Comparison of ENCODE assay signal across 2 cellular contexts in genomic region chr6:52207066-52207465, GRCh38.
TF ChIP-seq lines count a peak whose summit lies in the region.

No MANE protein-coding gene starts in this region.

TF ChIP-seq in SK-N-SH, 30 proteins besides CTCF, POLR2A, EP300 and RAD21:
- TF ChIP-seq TEAD4 (IDR thresholded peaks at IDR 0.05; ENCODE audit: borderline replicate concordance, insufficient read depth) (no peak), RCOR1 (IDR thresholded peaks at IDR 0.05; ENCODE audit: low read length) (no peak), MAX (IDR thresholded peaks at IDR 0.05; ENCODE audit: low read depth) (no peak), TAF1 (IDR thresholded peaks at IDR 0.05; ENCODE audit: borderline replicate concordance, low read depth, low read length) (no peak), SMC3 (IDR thresholded peaks at IDR 0.05; ENCODE audit: low read depth, low read length) (no peak)

TF ChIP-seq in SK-N-SH treated with all-trans-retinoic acid at 6 μM for 48 hours, 23 proteins besides CTCF, POLR2A, EP300 and RAD21:
- TF ChIP-seq BACH2 (CRISPR knock-in tag; IDR thresholded peaks at IDR 0.05; ENCODE audit: borderline replicate concordance) (no peak), OSR1 (CRISPR knock-in tag; IDR thresholded peaks at IDR 0.05) (no peak), ZNF70 (CRISPR knock-in tag; IDR thresholded peaks at IDR 0.05) (no peak), CSRNP3 (CRISPR knock-in tag; IDR thresholded peaks at IDR 0.05) (no peak), TOX (CRISPR knock-in tag; IDR thresholded peaks at IDR 0.05; ENCODE audit: borderline replicate concordance) (no peak), ZFP30 (CRISPR knock-in tag; IDR thresholded peaks at IDR 0.05) (no peak), ZC3H10 (CRISPR knock-in tag; IDR thresholded peaks at IDR 0.05) (no peak), SNAI2 (CRISPR knock-in tag; IDR thresholded peaks at IDR 0.05) (no peak), ZFP3 (CRISPR knock-in tag; IDR thresholded peaks at IDR 0.05) (no peak)
- TF ChIP-seq, protein P1, sequence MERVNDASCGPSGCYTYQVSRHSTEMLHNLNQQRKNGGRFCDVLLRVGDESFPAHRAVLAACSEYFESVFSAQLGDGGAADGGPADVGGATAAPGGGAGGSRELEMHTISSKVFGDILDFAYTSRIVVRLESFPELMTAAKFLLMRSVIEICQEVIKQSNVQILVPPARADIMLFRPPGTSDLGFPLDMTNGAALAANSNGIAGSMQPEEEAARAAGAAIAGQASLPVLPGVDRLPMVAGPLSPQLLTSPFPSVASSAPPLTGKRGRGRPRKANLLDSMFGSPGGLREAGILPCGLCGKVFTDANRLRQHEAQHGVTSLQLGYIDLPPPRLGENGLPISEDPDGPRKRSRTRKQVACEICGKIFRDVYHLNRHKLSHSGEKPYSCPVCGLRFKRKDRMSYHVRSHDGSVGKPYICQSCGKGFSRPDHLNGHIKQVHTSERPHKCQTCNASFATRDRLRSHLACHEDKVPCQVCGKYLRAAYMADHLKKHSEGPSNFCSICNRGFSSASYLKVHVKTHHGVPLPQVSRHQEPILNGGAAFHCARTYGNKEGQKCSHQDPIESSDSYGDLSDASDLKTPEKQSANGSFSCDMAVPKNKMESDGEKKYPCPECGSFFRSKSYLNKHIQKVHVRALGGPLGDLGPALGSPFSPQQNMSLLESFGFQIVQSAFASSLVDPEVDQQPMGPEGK (CRISPR knock-in tag; IDR thresholded peaks at IDR 0.05; ENCODE audit: borderline replicate concordance), result no peak
- TF ChIP-seq, protein P2, sequence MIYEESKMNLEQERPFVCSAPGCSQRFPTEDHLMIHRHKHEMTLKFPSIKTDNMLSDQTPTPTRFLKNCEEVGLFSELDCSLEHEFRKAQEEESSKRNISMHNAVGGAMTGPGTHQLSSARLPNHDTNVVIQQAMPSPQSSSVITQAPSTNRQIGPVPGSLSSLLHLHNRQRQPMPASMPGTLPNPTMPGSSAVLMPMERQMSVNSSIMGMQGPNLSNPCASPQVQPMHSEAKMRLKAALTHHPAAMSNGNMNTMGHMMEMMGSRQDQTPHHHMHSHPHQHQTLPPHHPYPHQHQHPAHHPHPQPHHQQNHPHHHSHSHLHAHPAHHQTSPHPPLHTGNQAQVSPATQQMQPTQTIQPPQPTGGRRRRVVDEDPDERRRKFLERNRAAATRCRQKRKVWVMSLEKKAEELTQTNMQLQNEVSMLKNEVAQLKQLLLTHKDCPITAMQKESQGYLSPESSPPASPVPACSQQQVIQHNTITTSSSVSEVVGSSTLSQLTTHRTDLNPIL (CRISPR knock-in tag; IDR thresholded peaks at IDR 0.05; ENCODE audit: low read depth), result no peak
- TF ChIP-seq, protein P3, sequence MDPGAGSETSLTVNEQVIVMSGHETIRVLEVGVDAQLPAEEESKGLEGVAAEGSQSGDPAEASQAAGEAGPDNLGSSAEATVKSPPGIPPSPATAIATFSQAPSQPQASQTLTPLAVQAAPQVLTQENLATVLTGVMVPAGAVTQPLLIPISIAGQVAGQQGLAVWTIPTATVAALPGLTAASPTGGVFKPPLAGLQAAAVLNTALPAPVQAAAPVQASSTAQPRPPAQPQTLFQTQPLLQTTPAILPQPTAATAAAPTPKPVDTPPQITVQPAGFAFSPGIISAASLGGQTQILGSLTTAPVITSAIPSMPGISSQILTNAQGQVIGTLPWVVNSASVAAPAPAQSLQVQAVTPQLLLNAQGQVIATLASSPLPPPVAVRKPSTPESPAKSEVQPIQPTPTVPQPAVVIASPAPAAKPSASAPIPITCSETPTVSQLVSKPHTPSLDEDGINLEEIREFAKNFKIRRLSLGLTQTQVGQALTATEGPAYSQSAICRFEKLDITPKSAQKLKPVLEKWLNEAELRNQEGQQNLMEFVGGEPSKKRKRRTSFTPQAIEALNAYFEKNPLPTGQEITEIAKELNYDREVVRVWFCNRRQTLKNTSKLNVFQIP (CRISPR knock-in tag; IDR thresholded peaks at IDR 0.05; ENCODE audit: borderline replicate concordance, low read depth), result no peak
- TF ChIP-seq, protein P4, sequence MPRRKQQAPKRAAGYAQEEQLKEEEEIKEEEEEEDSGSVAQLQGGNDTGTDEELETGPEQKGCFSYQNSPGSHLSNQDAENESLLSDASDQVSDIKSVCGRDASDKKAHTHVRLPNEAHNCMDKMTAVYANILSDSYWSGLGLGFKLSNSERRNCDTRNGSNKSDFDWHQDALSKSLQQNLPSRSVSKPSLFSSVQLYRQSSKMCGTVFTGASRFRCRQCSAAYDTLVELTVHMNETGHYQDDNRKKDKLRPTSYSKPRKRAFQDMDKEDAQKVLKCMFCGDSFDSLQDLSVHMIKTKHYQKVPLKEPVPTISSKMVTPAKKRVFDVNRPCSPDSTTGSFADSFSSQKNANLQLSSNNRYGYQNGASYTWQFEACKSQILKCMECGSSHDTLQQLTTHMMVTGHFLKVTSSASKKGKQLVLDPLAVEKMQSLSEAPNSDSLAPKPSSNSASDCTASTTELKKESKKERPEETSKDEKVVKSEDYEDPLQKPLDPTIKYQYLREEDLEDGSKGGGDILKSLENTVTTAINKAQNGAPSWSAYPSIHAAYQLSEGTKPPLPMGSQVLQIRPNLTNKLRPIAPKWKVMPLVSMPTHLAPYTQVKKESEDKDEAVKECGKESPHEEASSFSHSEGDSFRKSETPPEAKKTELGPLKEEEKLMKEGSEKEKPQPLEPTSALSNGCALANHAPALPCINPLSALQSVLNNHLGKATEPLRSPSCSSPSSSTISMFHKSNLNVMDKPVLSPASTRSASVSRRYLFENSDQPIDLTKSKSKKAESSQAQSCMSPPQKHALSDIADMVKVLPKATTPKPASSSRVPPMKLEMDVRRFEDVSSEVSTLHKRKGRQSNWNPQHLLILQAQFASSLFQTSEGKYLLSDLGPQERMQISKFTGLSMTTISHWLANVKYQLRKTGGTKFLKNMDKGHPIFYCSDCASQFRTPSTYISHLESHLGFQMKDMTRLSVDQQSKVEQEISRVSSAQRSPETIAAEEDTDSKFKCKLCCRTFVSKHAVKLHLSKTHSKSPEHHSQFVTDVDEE (CRISPR knock-in tag; IDR thresholded peaks at IDR 0.05), result no peak
